In the genomic region with DNA sequence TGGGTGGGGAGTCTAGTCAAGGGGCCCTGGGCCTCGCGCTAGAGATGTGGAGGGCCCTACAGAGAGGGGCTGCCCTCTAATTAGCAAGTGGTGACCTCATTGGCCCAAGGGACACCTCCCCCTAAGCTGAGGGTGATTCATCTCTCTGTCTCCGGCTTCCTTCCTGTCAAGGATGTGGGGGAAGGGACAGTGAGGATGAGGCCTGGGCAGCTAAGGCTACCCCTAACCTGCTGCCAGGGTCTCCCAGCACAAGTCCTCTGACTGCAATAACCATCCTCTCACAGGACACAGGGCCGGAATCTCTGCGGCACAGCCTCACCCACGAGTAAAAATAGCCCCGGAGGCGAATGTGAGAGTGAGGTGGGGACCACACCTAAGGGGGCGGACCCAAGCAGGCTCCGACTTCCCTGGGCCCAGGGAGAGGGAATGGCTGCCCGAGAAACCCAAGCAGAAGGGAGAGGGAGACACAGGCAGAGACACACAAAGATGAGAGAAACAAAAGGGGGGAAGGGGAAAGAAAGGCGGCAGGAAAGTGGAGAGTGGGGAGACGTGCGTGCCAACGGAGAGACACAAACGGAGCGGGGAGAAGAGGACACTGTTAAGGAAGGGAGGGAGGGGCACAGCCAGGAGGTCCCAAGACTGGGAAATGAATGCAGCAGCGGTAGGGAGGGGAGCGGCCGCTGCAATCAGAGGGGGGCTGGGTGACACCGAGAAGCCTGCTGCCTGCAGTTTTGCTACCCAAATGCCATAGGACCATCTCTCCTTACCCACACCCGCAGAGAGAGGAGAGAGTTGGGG, we compare ENCODE assay signal across 1 cellular context.
TF ChIP-seq lines count a peak whose summit lies in the region.

No MANE protein-coding gene starts in this region.

TF ChIP-seq in HepG2, 621 proteins besides CTCF, POLR2A, EP300 and RAD21 (continues in another document):
- TF ChIP-seq ZNF331 (CRISPR knock-in tag; IDR thresholded peaks at IDR 0.05) (no peak), KDM6A (CRISPR knock-in tag; IDR thresholded peaks at IDR 0.05; ENCODE audit: low read depth) (no peak), ZNF713 (CRISPR knock-in tag; IDR thresholded peaks at IDR 0.05) (0 out of 2 replicates have a peak, but pooled peaks have one; percentile 35), HNRNPK (IDR thresholded peaks at IDR 0.05; ENCODE audit: low read depth, low read length, poor library complexity, severe bottlenecking) (peak; percentile 55), HOXA5 (CRISPR knock-in tag; IDR thresholded peaks at IDR 0.05) (no peak), FOXJ3 (CRISPR knock-in tag; IDR thresholded peaks at IDR 0.05; ENCODE audit: borderline replicate concordance) (no peak), ZNF674 (CRISPR knock-in tag; IDR thresholded peaks at IDR 0.05; ENCODE audit: low read depth) (no peak), SOX5 (CRISPR knock-in tag; IDR thresholded peaks at IDR 0.05; ENCODE audit: borderline replicate concordance) (0 out of 2 replicates have a peak, but pooled peaks have one; percentile 36), NCOA5 (CRISPR knock-in tag; IDR thresholded peaks at IDR 0.05) (no peak), RELA (CRISPR knock-in tag; IDR thresholded peaks at IDR 0.05) (peak; percentile 13; the same call in 1 of the 2 replicates), ZNF615 (CRISPR knock-in tag; IDR thresholded peaks at IDR 0.05; ENCODE audit: borderline replicate concordance) (no peak), ZSCAN31 (CRISPR knock-in tag; IDR thresholded peaks at IDR 0.05; ENCODE audit: low read depth) (0 out of 2 replicates have a peak, but pooled peaks have one; percentile 12), ZKSCAN1 (IDR thresholded peaks at IDR 0.05; ENCODE audit: low read length) (no peak), PHB2 (IDR thresholded peaks at IDR 0.05; ENCODE audit: partially characterized antibody) (no peak), ZNF10 (CRISPR knock-in tag; IDR thresholded peaks at IDR 0.05; ENCODE audit: borderline replicate concordance, low read depth) (no peak), ZFP82 (CRISPR knock-in tag; IDR thresholded peaks at IDR 0.05; ENCODE audit: borderline replicate concordance) (peak; percentile 87), ZMYM3 (CRISPR knock-in tag; IDR thresholded peaks at IDR 0.05) (no peak), ISL2 (CRISPR knock-in tag; IDR thresholded peaks at IDR 0.05) (no peak), NFKB2 (CRISPR knock-in tag; IDR thresholded peaks at IDR 0.05; ENCODE audit: borderline replicate concordance) (peak; percentile 43; the same call in 1 of the 2 replicates), ZNF558 (CRISPR knock-in tag; IDR thresholded peaks at IDR 0.05; ENCODE audit: borderline replicate concordance) (no peak)
- TF ChIP-seq, protein P1, sequence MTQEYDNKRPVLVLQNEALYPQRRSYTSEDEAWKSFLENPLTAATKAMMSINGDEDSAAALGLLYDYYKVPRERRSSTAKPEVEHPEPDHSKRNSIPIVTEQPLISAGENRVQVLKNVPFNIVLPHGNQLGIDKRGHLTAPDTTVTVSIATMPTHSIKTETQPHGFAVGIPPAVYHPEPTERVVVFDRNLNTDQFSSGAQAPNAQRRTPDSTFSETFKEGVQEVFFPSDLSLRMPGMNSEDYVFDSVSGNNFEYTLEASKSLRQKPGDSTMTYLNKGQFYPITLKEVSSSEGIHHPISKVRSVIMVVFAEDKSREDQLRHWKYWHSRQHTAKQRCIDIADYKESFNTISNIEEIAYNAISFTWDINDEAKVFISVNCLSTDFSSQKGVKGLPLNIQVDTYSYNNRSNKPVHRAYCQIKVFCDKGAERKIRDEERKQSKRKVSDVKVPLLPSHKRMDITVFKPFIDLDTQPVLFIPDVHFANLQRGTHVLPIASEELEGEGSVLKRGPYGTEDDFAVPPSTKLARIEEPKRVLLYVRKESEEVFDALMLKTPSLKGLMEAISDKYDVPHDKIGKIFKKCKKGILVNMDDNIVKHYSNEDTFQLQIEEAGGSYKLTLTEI (CRISPR knock-in tag; conservative IDR thresholded peaks at IDR 0.05) = no peak
- TF ChIP-seq, protein P2, sequence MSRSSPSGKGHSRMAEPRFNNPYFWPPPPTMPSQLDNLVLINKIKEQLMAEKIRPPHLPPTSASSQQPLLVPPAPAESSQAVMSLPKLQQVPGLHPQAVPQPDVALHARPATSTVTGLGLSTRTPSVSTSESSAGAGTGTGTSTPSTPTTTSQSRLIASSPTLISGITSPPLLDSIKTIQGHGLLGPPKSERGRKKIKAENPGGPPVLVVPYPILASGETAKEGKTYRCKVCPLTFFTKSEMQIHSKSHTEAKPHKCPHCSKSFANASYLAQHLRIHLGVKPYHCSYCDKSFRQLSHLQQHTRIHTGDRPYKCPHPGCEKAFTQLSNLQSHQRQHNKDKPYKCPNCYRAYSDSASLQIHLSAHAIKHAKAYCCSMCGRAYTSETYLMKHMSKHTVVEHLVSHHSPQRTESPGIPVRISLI (CRISPR knock-in tag; IDR thresholded peaks at IDR 0.05; ENCODE audit: borderline replicate concordance) = no peak
- TF ChIP-seq, protein P3, sequence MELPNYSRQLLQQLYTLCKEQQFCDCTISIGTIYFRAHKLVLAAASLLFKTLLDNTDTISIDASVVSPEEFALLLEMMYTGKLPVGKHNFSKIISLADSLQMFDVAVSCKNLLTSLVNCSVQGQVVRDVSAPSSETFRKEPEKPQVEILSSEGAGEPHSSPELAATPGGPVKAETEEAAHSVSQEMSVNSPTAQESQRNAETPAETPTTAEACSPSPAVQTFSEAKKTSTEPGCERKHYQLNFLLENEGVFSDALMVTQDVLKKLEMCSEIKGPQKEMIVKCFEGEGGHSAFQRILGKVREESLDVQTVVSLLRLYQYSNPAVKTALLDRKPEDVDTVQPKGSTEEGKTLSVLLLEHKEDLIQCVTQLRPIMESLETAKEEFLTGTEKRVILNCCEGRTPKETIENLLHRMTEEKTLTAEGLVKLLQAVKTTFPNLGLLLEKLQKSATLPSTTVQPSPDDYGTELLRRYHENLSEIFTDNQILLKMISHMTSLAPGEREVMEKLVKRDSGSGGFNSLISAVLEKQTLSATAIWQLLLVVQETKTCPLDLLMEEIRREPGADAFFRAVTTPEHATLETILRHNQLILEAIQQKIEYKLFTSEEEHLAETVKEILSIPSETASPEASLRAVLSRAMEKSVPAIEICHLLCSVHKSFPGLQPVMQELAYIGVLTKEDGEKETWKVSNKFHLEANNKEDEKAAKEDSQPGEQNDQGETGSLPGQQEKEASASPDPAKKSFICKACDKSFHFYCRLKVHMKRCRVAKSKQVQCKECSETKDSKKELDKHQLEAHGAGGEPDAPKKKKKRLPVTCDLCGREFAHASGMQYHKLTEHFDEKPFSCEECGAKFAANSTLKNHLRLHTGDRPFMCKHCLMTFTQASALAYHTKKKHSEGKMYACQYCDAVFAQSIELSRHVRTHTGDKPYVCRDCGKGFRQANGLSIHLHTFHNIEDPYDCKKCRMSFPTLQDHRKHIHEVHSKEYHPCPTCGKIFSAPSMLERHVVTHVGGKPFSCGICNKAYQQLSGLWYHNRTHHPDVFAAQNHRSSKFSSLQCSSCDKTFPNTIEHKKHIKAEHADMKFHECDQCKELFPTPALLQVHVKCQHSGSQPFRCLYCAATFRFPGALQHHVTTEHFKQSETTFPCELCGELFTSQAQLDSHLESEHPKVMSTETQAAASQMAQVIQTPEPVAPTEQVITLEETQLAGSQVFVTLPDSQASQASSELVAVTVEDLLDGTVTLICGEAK (IDR thresholded peaks at IDR 0.05) = no peak
- TF ChIP-seq, protein P3 (CRISPR knock-in tag; IDR thresholded peaks at IDR 0.05) = peak; percentile 15; the same call in 1 of the 2 replicates
- TF ChIP-seq, protein P4, sequence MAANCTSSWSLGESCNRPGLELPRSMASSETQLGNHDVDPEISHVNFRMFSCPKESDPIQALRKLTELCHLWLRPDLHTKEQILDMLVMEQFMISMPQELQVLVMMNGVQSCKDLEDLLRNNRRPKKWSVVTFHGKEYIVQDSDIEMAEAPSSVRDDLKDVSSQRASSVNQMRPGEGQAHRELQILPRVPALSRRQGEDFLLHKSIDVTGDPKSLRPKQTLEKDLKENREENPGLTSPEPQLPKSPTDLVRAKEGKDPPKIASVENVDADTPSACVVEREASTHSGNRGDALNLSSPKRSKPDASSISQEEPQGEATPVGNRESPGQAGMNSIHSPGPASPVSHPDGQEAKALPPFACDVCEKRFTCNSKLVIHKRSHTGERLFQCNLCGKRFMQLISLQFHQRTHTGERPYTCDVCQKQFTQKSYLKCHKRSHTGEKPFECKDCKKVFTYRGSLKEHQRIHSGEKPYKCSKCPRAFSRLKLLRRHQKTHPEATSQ (CRISPR knock-in tag; IDR thresholded peaks at IDR 0.05; ENCODE audit: borderline replicate concordance) = no peak
- TF ChIP-seq, protein P5, sequence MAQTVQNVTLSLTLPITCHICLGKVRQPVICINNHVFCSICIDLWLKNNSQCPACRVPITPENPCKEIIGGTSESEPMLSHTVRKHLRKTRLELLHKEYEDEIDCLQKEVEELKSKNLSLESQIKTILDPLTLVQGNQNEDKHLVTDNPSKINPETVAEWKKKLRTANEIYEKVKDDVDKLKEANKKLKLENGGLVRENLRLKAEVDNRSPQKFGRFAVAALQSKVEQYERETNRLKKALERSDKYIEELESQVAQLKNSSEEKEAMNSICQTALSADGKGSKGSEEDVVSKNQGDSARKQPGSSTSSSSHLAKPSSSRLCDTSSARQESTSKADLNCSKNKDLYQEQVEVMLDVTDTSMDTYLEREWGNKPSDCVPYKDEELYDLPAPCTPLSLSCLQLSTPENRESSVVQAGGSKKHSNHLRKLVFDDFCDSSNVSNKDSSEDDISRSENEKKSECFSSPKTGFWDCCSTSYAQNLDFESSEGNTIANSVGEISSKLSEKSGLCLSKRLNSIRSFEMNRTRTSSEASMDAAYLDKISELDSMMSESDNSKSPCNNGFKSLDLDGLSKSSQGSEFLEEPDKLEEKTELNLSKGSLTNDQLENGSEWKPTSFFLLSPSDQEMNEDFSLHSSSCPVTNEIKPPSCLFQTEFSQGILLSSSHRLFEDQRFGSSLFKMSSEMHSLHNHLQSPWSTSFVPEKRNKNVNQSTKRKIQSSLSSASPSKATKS (CRISPR knock-in tag; IDR thresholded peaks at IDR 0.05) = no peak
- TF ChIP-seq, protein P6, sequence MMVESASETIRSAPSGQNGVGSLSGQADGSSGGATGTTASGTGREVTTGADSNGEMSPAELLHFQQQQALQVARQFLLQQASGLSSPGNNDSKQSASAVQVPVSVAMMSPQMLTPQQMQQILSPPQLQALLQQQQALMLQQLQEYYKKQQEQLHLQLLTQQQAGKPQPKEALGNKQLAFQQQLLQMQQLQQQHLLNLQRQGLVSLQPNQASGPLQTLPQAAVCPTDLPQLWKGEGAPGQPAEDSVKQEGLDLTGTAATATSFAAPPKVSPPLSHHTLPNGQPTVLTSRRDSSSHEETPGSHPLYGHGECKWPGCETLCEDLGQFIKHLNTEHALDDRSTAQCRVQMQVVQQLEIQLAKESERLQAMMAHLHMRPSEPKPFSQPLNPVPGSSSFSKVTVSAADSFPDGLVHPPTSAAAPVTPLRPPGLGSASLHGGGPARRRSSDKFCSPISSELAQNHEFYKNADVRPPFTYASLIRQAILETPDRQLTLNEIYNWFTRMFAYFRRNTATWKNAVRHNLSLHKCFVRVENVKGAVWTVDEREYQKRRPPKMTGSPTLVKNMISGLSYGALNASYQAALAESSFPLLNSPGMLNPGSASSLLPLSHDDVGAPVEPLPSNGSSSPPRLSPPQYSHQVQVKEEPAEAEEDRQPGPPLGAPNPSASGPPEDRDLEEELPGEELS (CRISPR knock-in tag; IDR thresholded peaks at IDR 0.05) = 0 out of 2 replicates have a peak, but pooled peaks have one; percentile 10
- TF ChIP-seq, protein P7, sequence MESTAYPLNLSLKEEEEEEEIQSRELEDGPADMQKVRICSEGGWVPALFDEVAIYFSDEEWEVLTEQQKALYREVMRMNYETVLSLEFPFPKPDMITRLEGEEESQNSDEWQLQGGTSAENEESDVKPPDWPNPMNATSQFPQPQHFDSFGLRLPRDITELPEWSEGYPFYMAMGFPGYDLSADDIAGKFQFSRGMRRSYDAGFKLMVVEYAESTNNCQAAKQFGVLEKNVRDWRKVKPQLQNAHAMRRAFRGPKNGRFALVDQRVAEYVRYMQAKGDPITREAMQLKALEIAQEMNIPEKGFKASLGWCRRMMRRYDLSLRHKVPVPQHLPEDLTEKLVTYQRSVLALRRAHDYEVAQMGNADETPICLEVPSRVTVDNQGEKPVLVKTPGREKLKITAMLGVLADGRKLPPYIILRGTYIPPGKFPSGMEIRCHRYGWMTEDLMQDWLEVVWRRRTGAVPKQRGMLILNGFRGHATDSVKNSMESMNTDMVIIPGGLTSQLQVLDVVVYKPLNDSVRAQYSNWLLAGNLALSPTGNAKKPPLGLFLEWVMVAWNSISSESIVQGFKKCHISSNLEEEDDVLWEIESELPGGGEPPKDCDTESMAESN (CRISPR knock-in tag; conservative IDR thresholded peaks at IDR 0.05) = no peak
- TF ChIP-seq, protein P8, sequence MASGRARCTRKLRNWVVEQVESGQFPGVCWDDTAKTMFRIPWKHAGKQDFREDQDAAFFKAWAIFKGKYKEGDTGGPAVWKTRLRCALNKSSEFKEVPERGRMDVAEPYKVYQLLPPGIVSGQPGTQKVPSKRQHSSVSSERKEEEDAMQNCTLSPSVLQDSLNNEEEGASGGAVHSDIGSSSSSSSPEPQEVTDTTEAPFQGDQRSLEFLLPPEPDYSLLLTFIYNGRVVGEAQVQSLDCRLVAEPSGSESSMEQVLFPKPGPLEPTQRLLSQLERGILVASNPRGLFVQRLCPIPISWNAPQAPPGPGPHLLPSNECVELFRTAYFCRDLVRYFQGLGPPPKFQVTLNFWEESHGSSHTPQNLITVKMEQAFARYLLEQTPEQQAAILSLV (CRISPR knock-in tag; IDR thresholded peaks at IDR 0.05; ENCODE audit: borderline replicate concordance) = peak; percentile 35; the same call in 1 of the 2 replicates
